1 cellular context compared by ENCODE assay signal in the genomic region with DNA sequence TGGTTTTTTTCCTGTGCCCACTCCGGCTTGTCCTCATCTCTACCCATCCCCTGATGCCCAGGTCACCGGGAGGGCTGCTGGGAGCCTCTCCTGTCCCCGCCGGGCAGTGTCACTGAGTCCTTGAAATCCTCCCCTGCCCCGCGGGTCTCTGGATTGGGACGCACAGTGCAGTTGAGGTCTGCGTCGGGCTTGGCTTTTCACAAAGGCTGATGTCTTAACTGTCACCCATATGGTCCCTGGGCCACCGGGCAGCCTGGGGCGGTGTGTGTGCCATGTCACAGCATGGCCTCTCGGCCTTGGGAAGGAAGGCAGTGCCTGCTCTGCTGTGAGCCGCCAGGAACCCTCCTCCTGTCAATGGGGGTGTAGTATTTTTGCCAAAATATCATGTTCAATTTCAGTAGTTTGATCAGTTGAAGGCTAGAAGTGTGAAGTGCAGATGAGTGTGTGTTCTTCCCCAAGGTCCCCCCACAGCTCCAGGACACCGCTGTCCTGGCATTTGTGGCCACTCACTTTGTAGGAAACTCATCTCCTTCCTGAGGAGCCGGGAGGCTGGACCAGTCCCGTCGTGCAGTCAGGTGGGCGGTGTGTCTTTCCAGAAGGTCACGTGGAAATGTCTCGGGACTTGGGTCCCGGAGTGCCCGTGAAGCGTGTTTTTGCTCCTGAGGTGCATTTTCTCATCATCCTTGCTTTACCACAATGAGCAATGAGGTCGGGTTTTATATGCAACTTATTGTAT.
TF ChIP-seq lines count a peak whose summit lies in the region.

No MANE protein-coding gene starts in this region.

TF ChIP-seq in WTC11, 78 proteins besides CTCF, POLR2A, EP300 and RAD21 (continued from another document):
- TF ChIP-seq, protein P1, sequence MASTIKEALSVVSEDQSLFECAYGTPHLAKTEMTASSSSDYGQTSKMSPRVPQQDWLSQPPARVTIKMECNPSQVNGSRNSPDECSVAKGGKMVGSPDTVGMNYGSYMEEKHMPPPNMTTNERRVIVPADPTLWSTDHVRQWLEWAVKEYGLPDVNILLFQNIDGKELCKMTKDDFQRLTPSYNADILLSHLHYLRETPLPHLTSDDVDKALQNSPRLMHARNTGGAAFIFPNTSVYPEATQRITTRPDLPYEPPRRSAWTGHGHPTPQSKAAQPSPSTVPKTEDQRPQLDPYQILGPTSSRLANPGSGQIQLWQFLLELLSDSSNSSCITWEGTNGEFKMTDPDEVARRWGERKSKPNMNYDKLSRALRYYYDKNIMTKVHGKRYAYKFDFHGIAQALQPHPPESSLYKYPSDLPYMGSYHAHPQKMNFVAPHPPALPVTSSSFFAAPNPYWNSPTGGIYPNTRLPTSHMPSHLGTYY (CRISPR knock-in tag; IDR thresholded peaks at IDR 0.05) = no peak
- TF ChIP-seq ZNF671 (CRISPR knock-in tag; IDR thresholded peaks at IDR 0.05) = no peak
- TF ChIP-seq JAZF1 (CRISPR knock-in tag; IDR thresholded peaks at IDR 0.05) = no peak
- no peak for TF ChIP-seq ZNF219 (CRISPR knock-in tag; IDR thresholded peaks at IDR 0.05; ENCODE audit: borderline replicate concordance)
- TF ChIP-seq, protein P2, sequence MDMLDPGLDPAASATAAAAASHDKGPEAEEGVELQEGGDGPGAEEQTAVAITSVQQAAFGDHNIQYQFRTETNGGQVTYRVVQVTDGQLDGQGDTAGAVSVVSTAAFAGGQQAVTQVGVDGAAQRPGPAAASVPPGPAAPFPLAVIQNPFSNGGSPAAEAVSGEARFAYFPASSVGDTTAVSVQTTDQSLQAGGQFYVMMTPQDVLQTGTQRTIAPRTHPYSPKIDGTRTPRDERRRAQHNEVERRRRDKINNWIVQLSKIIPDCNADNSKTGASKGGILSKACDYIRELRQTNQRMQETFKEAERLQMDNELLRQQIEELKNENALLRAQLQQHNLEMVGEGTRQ (CRISPR knock-in tag; IDR thresholded peaks at IDR 0.05) = no peak
- TF ChIP-seq, protein P3, sequence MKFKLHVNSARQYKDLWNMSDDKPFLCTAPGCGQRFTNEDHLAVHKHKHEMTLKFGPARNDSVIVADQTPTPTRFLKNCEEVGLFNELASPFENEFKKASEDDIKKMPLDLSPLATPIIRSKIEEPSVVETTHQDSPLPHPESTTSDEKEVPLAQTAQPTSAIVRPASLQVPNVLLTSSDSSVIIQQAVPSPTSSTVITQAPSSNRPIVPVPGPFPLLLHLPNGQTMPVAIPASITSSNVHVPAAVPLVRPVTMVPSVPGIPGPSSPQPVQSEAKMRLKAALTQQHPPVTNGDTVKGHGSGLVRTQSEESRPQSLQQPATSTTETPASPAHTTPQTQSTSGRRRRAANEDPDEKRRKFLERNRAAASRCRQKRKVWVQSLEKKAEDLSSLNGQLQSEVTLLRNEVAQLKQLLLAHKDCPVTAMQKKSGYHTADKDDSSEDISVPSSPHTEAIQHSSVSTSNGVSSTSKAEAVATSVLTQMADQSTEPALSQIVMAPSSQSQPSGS (CRISPR knock-in tag; IDR thresholded peaks at IDR 0.05; ENCODE audit: borderline replicate concordance, low read depth) = no peak
- no peak for TF ChIP-seq ZNF317 (CRISPR knock-in tag; IDR thresholded peaks at IDR 0.05; ENCODE audit: borderline replicate concordance, low read depth)
- no peak for TF ChIP-seq CREB1 (CRISPR knock-in tag; IDR thresholded peaks at IDR 0.05)
- TF ChIP-seq, protein P4, sequence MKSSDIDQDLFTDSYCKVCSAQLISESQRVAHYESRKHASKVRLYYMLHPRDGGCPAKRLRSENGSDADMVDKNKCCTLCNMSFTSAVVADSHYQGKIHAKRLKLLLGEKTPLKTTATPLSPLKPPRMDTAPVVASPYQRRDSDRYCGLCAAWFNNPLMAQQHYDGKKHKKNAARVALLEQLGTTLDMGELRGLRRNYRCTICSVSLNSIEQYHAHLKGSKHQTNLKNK (CRISPR knock-in tag; IDR thresholded peaks at IDR 0.05) = no peak
TF ChIP-seq in WTC11: peak in this region for 0.
